ENCODE assay signal across 7 cellular contexts in the genomic region with DNA sequence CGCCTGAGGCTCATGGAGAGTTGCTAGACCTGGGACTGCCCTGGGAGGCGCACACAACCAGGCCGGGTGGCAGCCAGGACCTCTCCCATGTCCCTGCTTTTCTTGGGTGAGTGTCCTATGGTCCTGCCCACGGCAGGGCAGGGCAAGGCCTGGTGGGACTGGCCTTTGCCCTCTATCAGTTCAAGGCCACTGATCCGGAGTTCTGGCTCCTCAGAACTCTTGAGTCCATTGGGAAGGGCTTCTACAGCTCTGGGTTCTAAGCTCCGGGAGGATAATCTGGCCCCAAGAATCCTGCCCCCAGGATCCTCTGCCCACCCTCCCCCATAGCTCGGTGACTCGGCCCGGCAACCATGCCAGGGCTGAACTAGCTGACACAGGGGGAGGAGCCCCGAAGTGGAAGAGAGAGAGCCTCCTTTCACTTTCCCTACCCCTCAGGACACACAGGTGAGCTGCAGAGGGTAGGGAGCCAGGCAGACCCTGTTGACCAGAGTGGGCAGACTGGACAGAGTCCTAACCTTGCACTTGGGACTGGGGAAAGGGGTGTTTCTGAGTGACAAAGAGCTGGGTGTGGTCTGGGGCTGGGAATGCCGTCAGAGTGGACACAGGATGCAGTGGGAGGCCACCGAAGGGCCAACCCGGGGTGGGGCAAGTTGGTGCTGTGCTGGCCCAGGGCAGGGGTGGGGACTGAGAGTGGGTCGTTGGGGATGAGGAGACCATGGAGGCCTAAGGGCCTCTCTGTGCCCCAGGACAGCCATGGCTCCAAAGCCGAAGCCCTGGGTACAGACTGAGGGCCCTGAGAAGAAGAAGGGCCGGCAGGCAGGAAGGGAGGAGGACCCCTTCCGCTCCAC. TPM values are rescaled to one million over a fixed set of nuclear protein-coding genes. Genes with fewer than 3 reads are reported as not detected.
A peak's percentile ranks its signal among the peaks of the same experiment; 100 is the strongest.
DNase-seq lines count a peak whose midpoint lies in the region; ATAC-seq, FAIRE-seq and TF ChIP-seq lines count a peak whose summit lies in the region.

No MANE protein-coding gene starts in this region.

- H3K18ac ChIP-seq in H1 (ENCODE audit: extremely low read depth, low read length), result peak overlapping the region; percentile 83; the same call in 1 of the 2 replicates

- H3K79me2 ChIP-seq in H1 (ENCODE audit: control insufficient read depth in 1 of 2, insufficient read depth in 2 of 2, low read length in 2 of 2), result peaks cover 0 to 30% of the 10 kb centered on the region in 2 experiments; a peak in 3 of 4 replicates

- TF ChIP-seq CTCF in H1 (IDR thresholded peaks at IDR 0.05; ENCODE audit: control extremely low read depth in 1 of 3, insufficient read depth in 1 of 3, low read depth in 1 of 3, low read length in 3 of 3), result no peak

- H4K20me1 ChIP-seq in H1 (replicated peaks in 1 of 2; ENCODE audit: control insufficient read depth in 1 of 2, insufficient read depth in 2 of 2, low read length in 2 of 2), result peaks cover 3 to 16% of the 10 kb centered on the region in 2 experiments

- peak overlapping the region; percentile 77 for H4K5ac ChIP-seq in H1 (ENCODE audit: insufficient read length, low read depth, low read length)

- peak overlapping the region; percentile 59 for H2BK120ac ChIP-seq in H1 (replicated peaks; ENCODE audit: low read depth, low read length)

- H3K4me3 Mint-ChIP-seq in activated CD4-positive, alpha-beta T cell treated with anti-CD3 and anti-CD28 coated beads, Interleukin-2, amount 10 ng/mL, durations not matched to agents 7 days and 5 days, result peak overlapping the region; percentile 92

- TF ChIP-seq RAD21 in H1 (IDR thresholded peaks at IDR 0.05 in 1 of 2, conservative IDR thresholded peaks at IDR 0.05 in 1 of 2; ENCODE audit: low read depth in 2 of 2, low read length in 2 of 2), result no peak

- H3K4me2 ChIP-seq in H1 (ENCODE audit: insufficient read depth in 1 of 2, low read depth in 2 of 2, low read length in 2 of 2), result peak overlapping the region; percentile 16 to 73; a peak in 3 of 4 replicates

- no peak overlapping the region for H2AK5ac ChIP-seq in H1 (ENCODE audit: low read depth, low read length)

- no peak overlapping the region for H3K14ac ChIP-seq in H1 (ENCODE audit: insufficient read length)

- peak overlapping the region; percentile 88; the same call in 1 of the 2 replicates for H2BK15ac ChIP-seq in H1 (ENCODE audit: low read length)

- peaks cover 44% of the 10 kb centered on the region for H3K4me1 Mint-ChIP-seq in activated CD4-positive, alpha-beta T cell treated with anti-CD3 and anti-CD28 coated beads, Interleukin-2, amount 10 ng/mL, durations not matched to agents 7 days and 5 days

- no peaks in the 10 kb centered on the region for H3K9me3 Mint-ChIP-seq in activated CD4-positive, alpha-beta T cell treated with anti-CD3 and anti-CD28 coated beads, Interleukin-2, amount 10 ng/mL, durations not matched to agents 7 days and 5 days

- peak; percentile 1 for ATAC-seq in GM18870 (IDR thresholded peaks at IDR 0.05; ENCODE audit: unreplicated experiment)

- no peak overlapping the region for H2BK20ac ChIP-seq in H1 (ENCODE audit: low read length)

- peak overlapping the region; percentile 96 for H3K4ac ChIP-seq in H1 (replicated peaks; ENCODE audit: insufficient read length, low read depth, low read length)

- H3K27ac Mint-ChIP-seq in activated CD4-positive, alpha-beta T cell treated with anti-CD3 and anti-CD28 coated beads, Interleukin-2, amount 10 ng/mL, durations not matched to agents 7 days and 5 days, result peak overlapping the region; percentile 92

- peak overlapping the region; percentile 74 for H3K9ac ChIP-seq in HUES6 (ENCODE audit: low read length)
- no peak overlapping the region for H3K9ac ChIP-seq in H1 (replicated peaks in 1 of 4; ENCODE audit: extremely low read depth in 1 of 4, low read depth in 3 of 4, low read length in 3 of 4)
- peak overlapping the region; percentile 86 to 97 for H3K9ac ChIP-seq in mucosa of rectum (ENCODE audit: low read depth in 1 of 2, low read length in 2 of 2)

- CTCF ChIA-PET in activated CD4-positive, alpha-beta T cell treated with anti-CD3 and anti-CD28 coated beads, Interleukin-2, amount 10 ng/mL, durations not matched to agents 7 days and 5 days (lab: Charles Lee), result interaction anchor here (0.6 to 3.4 kb wide), 25 partner anchors 10 to 506 kb away, joined by 3 to 46 read pairs (median 4); a partner anchor contains a TSS
- CTCF ChIA-PET in H1 (lab: Charles Lee; ENCODE audit: partially characterized antibody), result interaction anchor here (0.6 to 5.1 kb wide), 19 partner anchors 10 to 238 kb away, joined by 3 to 44 read pairs (median 5); a partner anchor contains a TSS

- 0 out of 2 replicates have a peak overlapping the region, but pooled peaks have one; percentile 71 for H2BK5ac ChIP-seq in H1 (ENCODE audit: low read depth, low read length)

- WGBS in H1 (ENCODE audit: extremely low coverage in 1 of 2, insufficient coverage in 1 of 2, insufficient read length in 1 of 2, insufficient replicate concordance in 2 of 2, low coverage in 1 of 2, low lambda C conversion rate in 2 of 2, missing lambda C conversion rate in 1 of 2), 2 experiments, result 85% methylated on average over 15 of the region's 17 CpGs; no CpG with 5 or more reads in 1 of the 2 experiments

- peaks cover 19% of the 10 kb centered on the region for H3K4me1 ChIP-seq in HUES6 (ENCODE audit: control insufficient read depth, insufficient read depth, low read length)
- peaks cover 2 to 13% (median 6%) of the 10 kb centered on the region in 4 experiments for H3K4me1 ChIP-seq in H1 (replicated peaks in 1 of 4; ENCODE audit: control insufficient read depth in 3 of 4, insufficient read depth in 4 of 4, low read length in 3 of 4)
- H3K4me1 ChIP-seq in mucosa of rectum (ENCODE audit: control insufficient read depth in 2 of 2, insufficient read depth in 2 of 2, low read length in 2 of 2), result peaks cover 19 to 25% of the 10 kb centered on the region in 2 donors

- H3K27ac ChIP-seq in HUES6 (ENCODE audit: low read depth, low read length) (no peak overlapping the region), H1 (ENCODE audit: low read depth, low read length) (no peak overlapping the region), mucosa of rectum (ENCODE audit: low read depth in 2 of 2, low read length in 2 of 2) (peak overlapping the region; percentile 92 to 98)

- peaks cover 8% of the 10 kb centered on the region for H3K36me3 Mint-ChIP-seq in activated CD4-positive, alpha-beta T cell treated with anti-CD3 and anti-CD28 coated beads, Interleukin-2, amount 10 ng/mL, durations not matched to agents 7 days and 5 days (ENCODE audit: low read depth)

- TF ChIP-seq EP300 in H1 (IDR thresholded peaks at IDR 0.05; ENCODE audit: borderline replicate concordance in 1 of 2, low read depth in 2 of 2, low read length in 2 of 2), result no peak

- no peaks in the 10 kb centered on the region for H3K27me3 Mint-ChIP-seq in activated CD4-positive, alpha-beta T cell treated with anti-CD3 and anti-CD28 coated beads, Interleukin-2, amount 10 ng/mL, durations not matched to agents 7 days and 5 days

- H3K27me3 ChIP-seq in HUES6 (ENCODE audit: control insufficient read depth, insufficient read depth, low read length), result no peaks in the 10 kb centered on the region
- peaks cover 0 to 10% (median 4%) of the 10 kb centered on the region in 4 experiments; a peak in 4 of 7 replicates for H3K27me3 ChIP-seq in H1 (replicated peaks in 1 of 4; ENCODE audit: control insufficient read depth in 3 of 4, extremely low read depth in 1 of 4, insufficient read depth in 3 of 4, low read length in 3 of 4)
- no peaks in the 10 kb centered on the region for H3K27me3 ChIP-seq in mucosa of rectum (ENCODE audit: control insufficient read depth in 2 of 2, insufficient read depth in 2 of 2, low read length in 2 of 2)

- H4K8ac ChIP-seq in H1 (ENCODE audit: extremely low read depth, insufficient read depth, low read length), result peak overlapping the region; percentile 88

- POLR2A ChIA-PET in activated CD4-positive, alpha-beta T cell treated with anti-CD3 and anti-CD28 coated beads, Interleukin-2, amount 10 ng/mL, durations not matched to agents 7 days and 5 days (lab: Charles Lee), result interaction anchor here (1.0 kb wide), 1 partner anchor 53 kb away, joined by 3 read pairs; a partner anchor contains a TSS
- POLR2A ChIA-PET in H1 (lab: Charles Lee; ENCODE audit: partially characterized antibody), result interaction anchor here (0.6 to 15.7 kb wide), 9 partner anchors 11 to 443 kb away, joined by 3 to 148 read pairs (median 7); a partner anchor contains a TSS

- H3K36me3 ChIP-seq in HUES6 (ENCODE audit: control insufficient read depth, insufficient read depth, low read length), result peaks cover 16% of the 10 kb centered on the region
- peaks cover 0 to 5% (median 4%) of the 10 kb centered on the region in 4 experiments; a peak in 3 of 8 replicates for H3K36me3 ChIP-seq in H1 (ENCODE audit: control insufficient read depth in 2 of 4, insufficient read depth in 4 of 4, low read length in 3 of 4)
- peaks cover 5 to 6% of the 10 kb centered on the region in 2 donors for H3K36me3 ChIP-seq in mucosa of rectum (ENCODE audit: control insufficient read depth in 2 of 2, insufficient read depth in 2 of 2, low read length in 2 of 2)

- peak overlapping the region; percentile 65; the same call in 1 of the 2 replicates for H2AFZ ChIP-seq in H1 (ENCODE audit: low read length)

- peak overlapping the region; percentile 93 for H4K91ac ChIP-seq in H1 (replicated peaks; ENCODE audit: insufficient read length, low read length)

- peak; percentile 72 for DNase-seq in activated CD4-positive, alpha-beta T cell treated with anti-CD3 and anti-CD28 coated beads, Interleukin-2, amount 10 ng/mL, durations not matched to agents 7 days and 5 days
- DNase-seq in H1 (ENCODE audit: low read depth in 1 of 2, low spot score in 2 of 2) (no peak), stromal cell of bone marrow (ENCODE audit: low read depth) (peak; percentile 58), cerebellar nuclear complex (lab: John Stamatoyannopoulos, UW) (no peak)

- peaks cover 9% of the 10 kb centered on the region; the same call in 1 of the 2 replicates for H3K23me2 ChIP-seq in H1 (ENCODE audit: low read depth, low read length)

- H3K23ac ChIP-seq in H1 (ENCODE audit: insufficient read length), result no peak overlapping the region

- TF ChIP-seq POLR2A in H1 (IDR thresholded peaks at IDR 0.05; ENCODE audit: control extremely low read depth in 1 of 2, low read depth in 2 of 2, low read length in 2 of 2), result no peak

- H3K9me3 ChIP-seq in HUES6 (ENCODE audit: control insufficient read depth, insufficient read depth, low read depth, low read length) (no peaks in the 10 kb centered on the region), H1 (ENCODE audit: insufficient read depth in 2 of 2, low read depth in 1 of 2, low read length in 1 of 2) (no peaks in the 10 kb centered on the region), mucosa of rectum (ENCODE audit: control insufficient read depth in 2 of 2, low read length in 2 of 2) (no peaks in the 10 kb centered on the region)

- peak overlapping the region; percentile 63 for H3K4me3 ChIP-seq in HUES6 (ENCODE audit: low read depth, low read length)
- H3K4me3 ChIP-seq in H1 (ENCODE audit: extremely low read depth in 1 of 4, insufficient read depth in 2 of 4, low read depth in 3 of 4, low read length in 4 of 4), result peak overlapping the region in 3 of 4 experiments; percentile 36 to 52 (median 44); a peak in 5 of 8 replicates
- peak overlapping the region; percentile 67 to 80 for H3K4me3 ChIP-seq in mucosa of rectum (ENCODE audit: low read length in 2 of 2)

- H3K79me1 ChIP-seq in H1 (ENCODE audit: low read depth, low read length), result peaks cover 12% of the 10 kb centered on the region

- no peak overlapping the region for H2BK12ac ChIP-seq in H1 (ENCODE audit: low read depth, low read length)

- no peak for FAIRE-seq in H1 (lab: Jason Lieb, UNC)

- H3K56ac ChIP-seq in H1 (replicated peaks; ENCODE audit: insufficient read length, low read depth, low read length), result peak overlapping the region; percentile 55

RNA-seq across cellular contexts. Expression of a gene that starts 0.7 kb away (rescaled TPM):
- 10 to 100 TPM; 22.1 to 22.9 TPM for total RNA-seq in activated CD4-positive, alpha-beta T cell treated with anti-CD3 and anti-CD28 coated beads, Interleukin-2, amount 10 ng/mL, durations not matched to agents 7 days and 5 days
- total RNA-seq in H1 (2021; fragmentation: NEBNext Ultra II Directional; extraction: Animal tissue kit (Norgen Biotek cat#: 25700)), result 1.1 and 1.3 TPM in 2 replicates
- 1.6 and 2.1 TPM in 2 replicates for polyA plus RNA-seq in H1 (2011; rRNA removed)
- polyA plus RNA-seq in H1 (2011; cell fraction: cytosol; rRNA removed), result 2.0 TPM
- polyA plus RNA-seq in H1 (2011; cell fraction: nucleus; rRNA removed), result 6.3 TPM
- polyA plus RNA-seq in H1 (2012, experiment 1 of 2), result 0.95 to 2.4 TPM (median 1.3 TPM) in 4 replicates
- polyA plus RNA-seq in H1 (2012, experiment 2 of 2), result 0.91 TPM
- polyA plus RNA-seq in H1 (2013, experiment 1 of 2), result 1.6 TPM
- polyA plus RNA-seq in H1 (2013, experiment 2 of 2), result 0.75 TPM
- polyA minus RNA-seq in H1 (2011; rRNA and poly(A)+ RNA removed), result 0.60 and 0.98 TPM in 2 replicates
- polyA minus RNA-seq in H1 (2011; cell fraction: cytosol; rRNA and poly(A)+ RNA removed), result 2.1 TPM
- 1.6 TPM for polyA minus RNA-seq in H1 (2011; cell fraction: nucleus; rRNA and poly(A)+ RNA removed)

RNA-seq across cellular contexts. Expression of a gene that starts 1.1 kb away (rescaled TPM):
- 10 to 100 TPM; 24.3 to 25.1 TPM for total RNA-seq in activated CD4-positive, alpha-beta T cell treated with anti-CD3 and anti-CD28 coated beads, Interleukin-2, amount 10 ng/mL, durations not matched to agents 7 days and 5 days
- 55.6 TPM in 2 replicates for total RNA-seq in H1 (2021; fragmentation: NEBNext Ultra II Directional; extraction: Animal tissue kit (Norgen Biotek cat#: 25700))
- polyA plus RNA-seq in H1 (2011; rRNA removed), result 68.9 and 81.8 TPM in 2 replicates
- 59.0 TPM for polyA plus RNA-seq in H1 (2011; cell fraction: cytosol; rRNA removed)
- polyA plus RNA-seq in H1 (2011; cell fraction: nucleus; rRNA removed), result 86.8 TPM
- 46.0 to 61.5 TPM (median 59.8 TPM) in 4 replicates for polyA plus RNA-seq in H1 (2012, experiment 1 of 2)
- 72.4 TPM for polyA plus RNA-seq in H1 (2012, experiment 2 of 2)
- 27.6 TPM for polyA plus RNA-seq in H1 (2013, experiment 1 of 2)
- polyA plus RNA-seq in H1 (2013, experiment 2 of 2), result 26.9 TPM
- 24.7 and 27.2 TPM in 2 replicates for polyA minus RNA-seq in H1 (2011; rRNA and poly(A)+ RNA removed)
- 24.2 TPM for polyA minus RNA-seq in H1 (2011; cell fraction: cytosol; rRNA and poly(A)+ RNA removed)
- 10.5 TPM for polyA minus RNA-seq in H1 (2011; cell fraction: nucleus; rRNA and poly(A)+ RNA removed)

RNA-seq across cellular contexts. Expression of a gene that starts 12.4 kb away (rescaled TPM):
- not detected for total RNA-seq in activated CD4-positive, alpha-beta T cell treated with anti-CD3 and anti-CD28 coated beads, Interleukin-2, amount 10 ng/mL, durations not matched to agents 7 days and 5 days
- total RNA-seq in H1 (2021; fragmentation: NEBNext Ultra II Directional; extraction: Animal tissue kit (Norgen Biotek cat#: 25700)), result 0.19 and 0.22 TPM in 2 replicates
- 0.29 and 0.36 TPM in 2 replicates for polyA plus RNA-seq in H1 (2011; rRNA removed)
- polyA plus RNA-seq in H1 (2011; cell fraction: cytosol; rRNA removed), result 0.37 TPM
- polyA plus RNA-seq in H1 (2011; cell fraction: nucleus; rRNA removed), result 0.51 TPM
- polyA plus RNA-seq in H1 (2012, experiment 1 of 2), result 0.32 to 0.67 TPM (median 0.48 TPM) in 4 replicates
- polyA plus RNA-seq in H1 (2012, experiment 2 of 2), result 0.25 TPM
- 0.28 TPM for polyA plus RNA-seq in H1 (2013, experiment 1 of 2)
- 0.22 TPM for polyA plus RNA-seq in H1 (2013, experiment 2 of 2)
- 0.07 and 0.35 TPM in 2 replicates for polyA minus RNA-seq in H1 (2011; rRNA and poly(A)+ RNA removed)
- polyA minus RNA-seq in H1 (2011; cell fraction: cytosol; rRNA and poly(A)+ RNA removed), result 0.51 TPM
- 1.00 TPM for polyA minus RNA-seq in H1 (2011; cell fraction: nucleus; rRNA and poly(A)+ RNA removed)

RNA-seq across cellular contexts. Expression of a gene that starts 24.4 kb away (rescaled TPM):
- 10 to 100 TPM; 21.4 to 27.2 TPM for total RNA-seq in activated CD4-positive, alpha-beta T cell treated with anti-CD3 and anti-CD28 coated beads, Interleukin-2, amount 10 ng/mL, durations not matched to agents 7 days and 5 days
- total RNA-seq in H1 (2021; fragmentation: NEBNext Ultra II Directional; extraction: Animal tissue kit (Norgen Biotek cat#: 25700)), result 16.4 and 19.6 TPM in 2 replicates
- 34.1 and 51.2 TPM in 2 replicates for polyA plus RNA-seq in H1 (2011; rRNA removed)
- 41.2 TPM for polyA plus RNA-seq in H1 (2011; cell fraction: cytosol; rRNA removed)
- polyA plus RNA-seq in H1 (2011; cell fraction: nucleus; rRNA removed), result 89.0 TPM
- 15.1 to 28.4 TPM (median 24.5 TPM) in 4 replicates for polyA plus RNA-seq in H1 (2012, experiment 1 of 2)
- polyA plus RNA-seq in H1 (2012, experiment 2 of 2), result 20.6 TPM
- 12.3 TPM for polyA plus RNA-seq in H1 (2013, experiment 1 of 2)
- 12.9 TPM for polyA plus RNA-seq in H1 (2013, experiment 2 of 2)
- 12.4 and 14.2 TPM in 2 replicates for polyA minus RNA-seq in H1 (2011; rRNA and poly(A)+ RNA removed)
- 13.5 TPM for polyA minus RNA-seq in H1 (2011; cell fraction: cytosol; rRNA and poly(A)+ RNA removed)
- polyA minus RNA-seq in H1 (2011; cell fraction: nucleus; rRNA and poly(A)+ RNA removed), result 15.1 TPM

RNA-seq across cellular contexts. Expression of a gene that starts 31.0 kb away (rescaled TPM):
- total RNA-seq in activated CD4-positive, alpha-beta T cell treated with anti-CD3 and anti-CD28 coated beads, Interleukin-2, amount 10 ng/mL, durations not matched to agents 7 days and 5 days, result 10 to 100 TPM; 47.8 to 51.4 TPM
- 5.8 and 6.1 TPM in 2 replicates for total RNA-seq in H1 (2021; fragmentation: NEBNext Ultra II Directional; extraction: Animal tissue kit (Norgen Biotek cat#: 25700))
- polyA plus RNA-seq in H1 (2011; rRNA removed), result 18.0 and 20.0 TPM in 2 replicates
- 19.8 TPM for polyA plus RNA-seq in H1 (2011; cell fraction: cytosol; rRNA removed)
- 29.6 TPM for polyA plus RNA-seq in H1 (2011; cell fraction: nucleus; rRNA removed)
- 6.0 to 11.2 TPM (median 9.3 TPM) in 4 replicates for polyA plus RNA-seq in H1 (2012, experiment 1 of 2)
- polyA plus RNA-seq in H1 (2012, experiment 2 of 2), result 8.3 TPM
- 4.5 TPM for polyA plus RNA-seq in H1 (2013, experiment 1 of 2)
- polyA plus RNA-seq in H1 (2013, experiment 2 of 2), result 4.5 TPM
- polyA minus RNA-seq in H1 (2011; rRNA and poly(A)+ RNA removed), result 11.7 and 13.7 TPM in 2 replicates
- 9.2 TPM for polyA minus RNA-seq in H1 (2011; cell fraction: cytosol; rRNA and poly(A)+ RNA removed)
- polyA minus RNA-seq in H1 (2011; cell fraction: nucleus; rRNA and poly(A)+ RNA removed), result 12.2 TPM

Comparison
In these comparisons a context has a peak if more than half of its experiments do, and no peak if none do; other contexts are left out.
1. H3K27ac ChIP-seq: peak in mucosa of rectum (2 of 2); none in HUES6 (single experiment) and H1 (single experiment).
2. H3K9ac ChIP-seq: peak in HUES6 (single experiment) and mucosa of rectum (2 of 2); none in H1 (0 of 4).
3. DNase-seq: peak in activated CD4-positive, alpha-beta T cell treated with anti-CD3 and anti-CD28 coated beads, Interleukin-2, amount 10 ng/mL, durations not matched to agents 7 days and 5 days (single experiment) and stromal cell of bone marrow (single experiment); none in H1 (0 of 2) and cerebellar nuclear complex (0 of 2).
4. RNA of a gene that starts 0.7 kb away (total RNA-seq): 22.1 to 22.9 TPM in activated CD4-positive, alpha-beta T cell treated with anti-CD3 and anti-CD28 coated beads, Interleukin-2, amount 10 ng/mL, durations not matched to agents 7 days and 5 days; 1.1 to 1.3 TPM in H1; every median in the first group is over 10 times any median in the second.
5. Peak in every context shown above with its lines, with median percentiles within 50 percentile points of each other: H3K4me3 ChIP-seq.